In the genomic region with DNA sequence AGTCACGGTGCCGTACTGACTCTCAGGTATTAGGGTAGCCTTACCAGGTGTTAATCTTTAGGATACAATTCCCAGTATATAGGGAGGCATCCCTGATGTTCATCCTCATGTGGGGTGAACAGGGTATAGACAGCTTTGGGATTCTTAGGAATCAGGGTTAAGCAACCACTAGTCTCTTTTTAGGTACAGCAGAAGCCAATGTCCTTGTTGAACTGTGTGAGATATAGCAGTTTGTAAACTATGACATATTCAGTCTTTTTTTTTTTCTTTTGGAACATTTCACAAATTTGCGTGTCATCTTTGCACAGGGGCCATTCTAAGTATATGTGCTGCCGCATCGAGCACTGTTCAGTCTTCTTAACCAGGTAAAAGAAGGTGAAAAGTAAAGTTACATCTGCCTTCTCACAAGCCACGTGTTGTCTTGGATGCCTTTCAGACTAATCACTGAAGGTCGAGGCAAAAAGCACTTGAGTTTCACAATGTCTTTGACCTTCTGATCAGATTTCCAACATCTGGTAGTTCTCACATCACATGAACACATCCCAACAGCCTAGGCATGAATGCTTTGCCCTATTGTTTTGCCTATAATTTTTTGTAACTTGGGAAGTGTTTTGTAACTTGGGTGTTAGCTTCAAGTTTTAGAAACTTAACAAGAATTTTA, we compare ENCODE assay signal across 18 cellular contexts. TPM values are rescaled to one million over a fixed set of nuclear protein-coding genes. Genes with fewer than 3 reads are reported as not detected.
DNase-seq lines count a peak whose midpoint lies in the region; ATAC-seq, FAIRE-seq and TF ChIP-seq lines count a peak whose summit lies in the region.
"Had no signal": no experiment of that assay in that cellular context is flagged by ENCODE, and none has a peak within 500 bp of the region (broad histone marks: within the 10 kb centered on the region; RNA-seq: fewer than 3 reads in every experiment).

No MANE protein-coding gene starts in this region.

- no peak overlapping the region for H3K27ac ChIP-seq in pancreas
- H3K27ac ChIP-seq: WERI-Rb-1 had no signal

- no peak overlapping the region for H3K4me3 ChIP-seq in pancreas

- CTCF ChIA-PET in HEK293T (lab: Yijun Ruan, JAX): no interaction called here

- peaks cover 3 to 27% (median 4%) of the 10 kb centered on the region in 3 donors for H3K36me3 ChIP-seq in pancreas

- H3K9me3 ChIP-seq in pancreas: no peaks in the 10 kb centered on the region

- TF ChIP-seq CTCF in pancreas (IDR thresholded peaks at IDR 0.05): no peak

- intact Hi-C loops in pancreas (cut with DNase I): no loop called here

- no peak for FAIRE-seq in pancreas (lab: Jason Lieb, UNC)
- FAIRE-seq: HTR-8/SVneo had no signal

- ATAC-seq in pancreas: peak; percentile 84 to 94 (median 86)

- 46 to 55% methylated on average over 7 of the region's 7 CpGs for WGBS in pancreas, 2 donors

- POLR2A ChIA-PET in HEK293T (lab: Yijun Ruan, JAX): no interaction called here

- no peaks in the 10 kb centered on the region for H3K27me3 ChIP-seq in pancreas

- DNase-seq in EL (peak; percentile 41), NCI-H2171 treated with DMSO at 0.1 percent for 48 hours (lab: John Stamatoyannopoulos, UW) (peak; percentile 57), fibroblast of peridontal ligament (ENCODE audit: extremely low read depth) (peak; percentile 86), pancreas (peak in 2 of 6 donors; percentile 37 to 45), globus pallidus (ENCODE audit: low spot score) (no peak), RPMI8226 (no peak), HEK293T (ENCODE audit: extremely low spot score) (no peak)
- DNase-seq: activated CD8-positive, alpha-beta memory T cell treated with anti-CD3 and anti-CD28 coated beads for 24 hours; DND-41; GOT3; NCI-H187; NCI-H524 treated with DMSO at 0.1 percent for 48 hours; posterior cingulate gyrus; WERI-Rb-1 had no signal

- peaks cover 0 to 4% (median 4%) of the 10 kb centered on the region in 3 donors for H3K4me1 ChIP-seq in pancreas

TF ChIP-seq in HEK293T, 16 proteins besides CTCF, POLR2A, EP300 and RAD21:
- no peak for TF ChIP-seq FOXM1 (IDR thresholded peaks at IDR 0.05; ENCODE audit: borderline replicate concordance)
- no peak for TF ChIP-seq L3MBTL2 (conservative IDR thresholded peaks at IDR 0.05)
- TF ChIP-seq TARDBP (IDR thresholded peaks at IDR 0.05): no peak
- TF ChIP-seq ZNF384 (IDR thresholded peaks at IDR 0.05): no peak
- no peak for TF ChIP-seq ARNT (IDR thresholded peaks at IDR 0.05)
- no peak for TF ChIP-seq SP1 (IDR thresholded peaks at IDR 0.05)
- TF ChIP-seq FOXA1 (IDR thresholded peaks at IDR 0.05): no peak
- TF ChIP-seq CTBP1 (IDR thresholded peaks at IDR 0.05; ENCODE audit: borderline replicate concordance): no peak
- TF ChIP-seq NFRKB (IDR thresholded peaks at IDR 0.05): no peak
- no peak for TF ChIP-seq HDGF (IDR thresholded peaks at IDR 0.05; ENCODE audit: borderline replicate concordance)
- no peak for TF ChIP-seq BHLHE40 (IDR thresholded peaks at IDR 0.05; ENCODE audit: borderline replicate concordance)
- no peak for TF ChIP-seq FOXK2 (IDR thresholded peaks at IDR 0.05)
- TF ChIP-seq LEF1 (IDR thresholded peaks at IDR 0.05; ENCODE audit: borderline replicate concordance): no peak
- TF ChIP-seq, protein P1, sequence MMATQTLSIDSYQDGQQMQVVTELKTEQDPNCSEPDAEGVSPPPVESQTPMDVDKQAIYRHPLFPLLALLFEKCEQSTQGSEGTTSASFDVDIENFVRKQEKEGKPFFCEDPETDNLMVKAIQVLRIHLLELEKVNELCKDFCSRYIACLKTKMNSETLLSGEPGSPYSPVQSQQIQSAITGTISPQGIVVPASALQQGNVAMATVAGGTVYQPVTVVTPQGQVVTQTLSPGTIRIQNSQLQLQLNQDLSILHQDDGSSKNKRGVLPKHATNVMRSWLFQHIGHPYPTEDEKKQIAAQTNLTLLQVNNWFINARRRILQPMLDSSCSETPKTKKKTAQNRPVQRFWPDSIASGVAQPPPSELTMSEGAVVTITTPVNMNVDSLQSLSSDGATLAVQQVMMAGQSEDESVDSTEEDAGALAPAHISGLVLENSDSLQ (IDR thresholded peaks at IDR 0.05): no peak
- TF ChIP-seq ELF4 (IDR thresholded peaks at IDR 0.05): no peak
- TF ChIP-seq SUZ12 (IDR thresholded peaks at IDR 0.05): no peak

RNA-seq across cellular contexts. Expression of a gene that starts 17.2 kb away (rescaled TPM):
- 10 to 100 TPM in 2 of 6 donors, 1 to 10 TPM in 4; 8.7 to 12.8 (median 9.1) TPM for total RNA-seq in pancreas
- polyA plus RNA-seq in pancreas: 10 to 100 TPM; 15.3 to 17.0 TPM

RNA-seq across cellular contexts. Expression of a gene that starts 43.8 kb away (rescaled TPM):
- 1 to 10 TPM; 1.5 to 3.9 (median 2.4) TPM for total RNA-seq in pancreas
- polyA plus RNA-seq in pancreas: 1 to 10 TPM; 1.9 to 3.2 TPM
- total RNA-seq: M059J, OCI-LY7 had no signal
- polyA plus RNA-seq: CD14-positive monocyte had no signal

RNA-seq across cellular contexts. Expression of a gene that starts 55.4 kb away (rescaled TPM):
- total RNA-seq in pancreas: 10 to 100 TPM; 11.8 to 17.0 (median 13.9) TPM
- polyA plus RNA-seq in pancreas: 10 to 100 TPM in 1 of 2 donors, 1 to 10 TPM in 1; 8.5 to 11.8 TPM

Comparison
In these comparisons a context has a peak if more than half of its experiments do, and no peak if none do; other contexts are left out.
1. DNase-seq: peak in EL (single experiment), NCI-H2171 treated with DMSO at 0.1 percent for 48 hours (single experiment) and fibroblast of peridontal ligament (single experiment); none in globus pallidus (single experiment), RPMI8226 (single experiment) and HEK293T (single experiment).